Comparison of ENCODE assay signal across 3 cellular contexts in the genomic region with DNA sequence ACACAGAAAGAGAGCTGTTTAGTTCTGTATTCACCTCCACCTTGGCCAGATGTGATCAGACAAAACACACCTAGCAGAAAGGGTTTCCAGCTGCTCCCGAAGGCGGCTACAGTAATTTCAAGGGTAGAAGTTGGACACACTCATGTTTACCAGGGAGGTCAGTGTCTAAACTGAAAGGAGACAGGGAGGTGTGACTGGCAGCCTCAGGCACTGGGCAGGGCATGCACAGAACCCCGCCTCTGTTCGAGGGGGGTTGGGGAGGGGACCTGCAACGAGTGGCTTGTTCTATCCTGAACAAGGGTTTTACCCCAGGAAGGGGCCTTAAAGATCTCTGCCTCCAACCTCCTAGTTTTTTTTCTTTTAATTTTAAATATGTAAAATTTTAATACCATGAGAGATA.
TF ChIP-seq lines count a peak whose summit lies in the region.

No MANE protein-coding gene starts in this region.

TF ChIP-seq in SK-N-SH, 30 proteins besides CTCF, POLR2A, EP300 and RAD21 (continued from another document):
- TF ChIP-seq, protein P1, sequence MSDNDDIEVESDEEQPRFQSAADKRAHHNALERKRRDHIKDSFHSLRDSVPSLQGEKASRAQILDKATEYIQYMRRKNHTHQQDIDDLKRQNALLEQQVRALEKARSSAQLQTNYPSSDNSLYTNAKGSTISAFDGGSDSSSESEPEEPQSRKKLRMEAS (IDR thresholded peaks at IDR 0.05; ENCODE audit: low read depth), result no peak
- TF ChIP-seq, protein P2, sequence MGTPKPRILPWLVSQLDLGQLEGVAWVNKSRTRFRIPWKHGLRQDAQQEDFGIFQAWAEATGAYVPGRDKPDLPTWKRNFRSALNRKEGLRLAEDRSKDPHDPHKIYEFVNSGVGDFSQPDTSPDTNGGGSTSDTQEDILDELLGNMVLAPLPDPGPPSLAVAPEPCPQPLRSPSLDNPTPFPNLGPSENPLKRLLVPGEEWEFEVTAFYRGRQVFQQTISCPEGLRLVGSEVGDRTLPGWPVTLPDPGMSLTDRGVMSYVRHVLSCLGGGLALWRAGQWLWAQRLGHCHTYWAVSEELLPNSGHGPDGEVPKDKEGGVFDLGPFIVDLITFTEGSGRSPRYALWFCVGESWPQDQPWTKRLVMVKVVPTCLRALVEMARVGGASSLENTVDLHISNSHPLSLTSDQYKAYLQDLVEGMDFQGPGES (IDR thresholded peaks at IDR 0.05; ENCODE audit: low read depth, low read length), result no peak
- TF ChIP-seq ELF1 (IDR thresholded peaks at IDR 0.05) (no peak), FOXJ3 (CRISPR knock-in tag; IDR thresholded peaks at IDR 0.05) (no peak), RFX5 (IDR thresholded peaks at IDR 0.05; ENCODE audit: low read length) (no peak), TCF12 (IDR thresholded peaks at IDR 0.05) (no peak), YY1 (IDR thresholded peaks at IDR 0.05; ENCODE audit: low read depth) (no peak), CHD2 (IDR thresholded peaks at IDR 0.05; ENCODE audit: low read length, partially characterized antibody) (no peak), TAF1 (IDR thresholded peaks at IDR 0.05; ENCODE audit: borderline replicate concordance, low read depth, low read length) (no peak), GATA2 (CRISPR knock-in tag; IDR thresholded peaks at IDR 0.05) (no peak), TEAD4 (IDR thresholded peaks at IDR 0.05; ENCODE audit: borderline replicate concordance, insufficient read depth) (no peak), MXI1 (IDR thresholded peaks at IDR 0.05; ENCODE audit: low read depth, low read length) (no peak)
- TF ChIP-seq, protein P3, sequence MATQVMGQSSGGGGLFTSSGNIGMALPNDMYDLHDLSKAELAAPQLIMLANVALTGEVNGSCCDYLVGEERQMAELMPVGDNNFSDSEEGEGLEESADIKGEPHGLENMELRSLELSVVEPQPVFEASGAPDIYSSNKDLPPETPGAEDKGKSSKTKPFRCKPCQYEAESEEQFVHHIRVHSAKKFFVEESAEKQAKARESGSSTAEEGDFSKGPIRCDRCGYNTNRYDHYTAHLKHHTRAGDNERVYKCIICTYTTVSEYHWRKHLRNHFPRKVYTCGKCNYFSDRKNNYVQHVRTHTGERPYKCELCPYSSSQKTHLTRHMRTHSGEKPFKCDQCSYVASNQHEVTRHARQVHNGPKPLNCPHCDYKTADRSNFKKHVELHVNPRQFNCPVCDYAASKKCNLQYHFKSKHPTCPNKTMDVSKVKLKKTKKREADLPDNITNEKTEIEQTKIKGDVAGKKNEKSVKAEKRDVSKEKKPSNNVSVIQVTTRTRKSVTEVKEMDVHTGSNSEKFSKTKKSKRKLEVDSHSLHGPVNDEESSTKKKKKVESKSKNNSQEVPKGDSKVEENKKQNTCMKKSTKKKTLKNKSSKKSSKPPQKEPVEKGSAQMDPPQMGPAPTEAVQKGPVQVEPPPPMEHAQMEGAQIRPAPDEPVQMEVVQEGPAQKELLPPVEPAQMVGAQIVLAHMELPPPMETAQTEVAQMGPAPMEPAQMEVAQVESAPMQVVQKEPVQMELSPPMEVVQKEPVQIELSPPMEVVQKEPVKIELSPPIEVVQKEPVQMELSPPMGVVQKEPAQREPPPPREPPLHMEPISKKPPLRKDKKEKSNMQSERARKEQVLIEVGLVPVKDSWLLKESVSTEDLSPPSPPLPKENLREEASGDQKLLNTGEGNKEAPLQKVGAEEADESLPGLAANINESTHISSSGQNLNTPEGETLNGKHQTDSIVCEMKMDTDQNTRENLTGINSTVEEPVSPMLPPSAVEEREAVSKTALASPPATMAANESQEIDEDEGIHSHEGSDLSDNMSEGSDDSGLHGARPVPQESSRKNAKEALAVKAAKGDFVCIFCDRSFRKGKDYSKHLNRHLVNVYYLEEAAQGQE (IDR thresholded peaks at IDR 0.05; ENCODE audit: low read depth, low read length), result no peak
- TF ChIP-seq, protein P4, sequence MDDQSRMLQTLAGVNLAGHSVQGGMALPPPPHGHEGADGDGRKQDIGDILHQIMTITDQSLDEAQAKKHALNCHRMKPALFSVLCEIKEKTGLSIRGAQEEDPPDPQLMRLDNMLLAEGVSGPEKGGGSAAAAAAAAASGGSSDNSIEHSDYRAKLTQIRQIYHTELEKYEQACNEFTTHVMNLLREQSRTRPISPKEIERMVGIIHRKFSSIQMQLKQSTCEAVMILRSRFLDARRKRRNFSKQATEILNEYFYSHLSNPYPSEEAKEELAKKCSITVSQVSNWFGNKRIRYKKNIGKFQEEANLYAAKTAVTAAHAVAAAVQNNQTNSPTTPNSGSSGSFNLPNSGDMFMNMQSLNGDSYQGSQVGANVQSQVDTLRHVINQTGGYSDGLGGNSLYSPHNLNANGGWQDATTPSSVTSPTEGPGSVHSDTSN (IDR thresholded peaks at IDR 0.05), result no peak

TF ChIP-seq in SK-N-SH treated with all-trans-retinoic acid at 6 μM for 48 hours, 23 proteins besides CTCF, POLR2A, EP300 and RAD21 (continued from another document and continues in another):
- TF ChIP-seq BACH2 (CRISPR knock-in tag; IDR thresholded peaks at IDR 0.05; ENCODE audit: borderline replicate concordance) (no peak), TSHZ2 (CRISPR knock-in tag; IDR thresholded peaks at IDR 0.05) (no peak), ZNF565 (CRISPR knock-in tag; conservative IDR thresholded peaks at IDR 0.05; ENCODE audit: low read depth) (no peak), TCF4 (CRISPR knock-in tag; IDR thresholded peaks at IDR 0.05; ENCODE audit: borderline replicate concordance) (no peak), GLIS3 (CRISPR knock-in tag; IDR thresholded peaks at IDR 0.05) (no peak), PATZ1 (CRISPR knock-in tag; IDR thresholded peaks at IDR 0.05; ENCODE audit: borderline replicate concordance) (no peak), CSDC2 (CRISPR knock-in tag; IDR thresholded peaks at IDR 0.05) (no peak), ISL1 (CRISPR knock-in tag; IDR thresholded peaks at IDR 0.05) (no peak)
- TF ChIP-seq, protein P5, sequence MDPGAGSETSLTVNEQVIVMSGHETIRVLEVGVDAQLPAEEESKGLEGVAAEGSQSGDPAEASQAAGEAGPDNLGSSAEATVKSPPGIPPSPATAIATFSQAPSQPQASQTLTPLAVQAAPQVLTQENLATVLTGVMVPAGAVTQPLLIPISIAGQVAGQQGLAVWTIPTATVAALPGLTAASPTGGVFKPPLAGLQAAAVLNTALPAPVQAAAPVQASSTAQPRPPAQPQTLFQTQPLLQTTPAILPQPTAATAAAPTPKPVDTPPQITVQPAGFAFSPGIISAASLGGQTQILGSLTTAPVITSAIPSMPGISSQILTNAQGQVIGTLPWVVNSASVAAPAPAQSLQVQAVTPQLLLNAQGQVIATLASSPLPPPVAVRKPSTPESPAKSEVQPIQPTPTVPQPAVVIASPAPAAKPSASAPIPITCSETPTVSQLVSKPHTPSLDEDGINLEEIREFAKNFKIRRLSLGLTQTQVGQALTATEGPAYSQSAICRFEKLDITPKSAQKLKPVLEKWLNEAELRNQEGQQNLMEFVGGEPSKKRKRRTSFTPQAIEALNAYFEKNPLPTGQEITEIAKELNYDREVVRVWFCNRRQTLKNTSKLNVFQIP (CRISPR knock-in tag; IDR thresholded peaks at IDR 0.05; ENCODE audit: borderline replicate concordance, low read depth), result no peak

TF ChIP-seq in HepG2, 621 proteins besides CTCF, POLR2A, EP300 and RAD21 (continued from another document):
- TF ChIP-seq ZNF431 (CRISPR knock-in tag; IDR thresholded peaks at IDR 0.05; ENCODE audit: borderline replicate concordance, low read depth) (no peak), POGZ (CRISPR knock-in tag; IDR thresholded peaks at IDR 0.05) (no peak), ZNF768 (CRISPR knock-in tag; IDR thresholded peaks at IDR 0.05) (no peak), MYC (CRISPR knock-in tag; IDR thresholded peaks at IDR 0.05; ENCODE audit: borderline replicate concordance) (no peak), ARNT (IDR thresholded peaks at IDR 0.05) (no peak), ATF7 (IDR thresholded peaks at IDR 0.05) (no peak), ATF7 (CRISPR knock-in tag; IDR thresholded peaks at IDR 0.05) (no peak)
- TF ChIP-seq, protein P6, sequence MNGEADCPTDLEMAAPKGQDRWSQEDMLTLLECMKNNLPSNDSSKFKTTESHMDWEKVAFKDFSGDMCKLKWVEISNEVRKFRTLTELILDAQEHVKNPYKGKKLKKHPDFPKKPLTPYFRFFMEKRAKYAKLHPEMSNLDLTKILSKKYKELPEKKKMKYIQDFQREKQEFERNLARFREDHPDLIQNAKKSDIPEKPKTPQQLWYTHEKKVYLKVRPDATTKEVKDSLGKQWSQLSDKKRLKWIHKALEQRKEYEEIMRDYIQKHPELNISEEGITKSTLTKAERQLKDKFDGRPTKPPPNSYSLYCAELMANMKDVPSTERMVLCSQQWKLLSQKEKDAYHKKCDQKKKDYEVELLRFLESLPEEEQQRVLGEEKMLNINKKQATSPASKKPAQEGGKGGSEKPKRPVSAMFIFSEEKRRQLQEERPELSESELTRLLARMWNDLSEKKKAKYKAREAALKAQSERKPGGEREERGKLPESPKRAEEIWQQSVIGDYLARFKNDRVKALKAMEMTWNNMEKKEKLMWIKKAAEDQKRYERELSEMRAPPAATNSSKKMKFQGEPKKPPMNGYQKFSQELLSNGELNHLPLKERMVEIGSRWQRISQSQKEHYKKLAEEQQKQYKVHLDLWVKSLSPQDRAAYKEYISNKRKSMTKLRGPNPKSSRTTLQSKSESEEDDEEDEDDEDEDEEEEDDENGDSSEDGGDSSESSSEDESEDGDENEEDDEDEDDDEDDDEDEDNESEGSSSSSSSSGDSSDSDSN (CRISPR knock-in tag; IDR thresholded peaks at IDR 0.05), result no peak
